In genomic region chr3:196504556-196504955, GRCh38 we compare ENCODE assay signal across 11 cellular contexts. TPM values are rescaled to one million over a fixed set of nuclear protein-coding genes. Genes with fewer than 3 reads are reported as not detected.
A peak's percentile ranks its signal among the peaks of the same experiment; 100 is the strongest.
DNase-seq lines count a peak whose midpoint lies in the region; ATAC-seq, FAIRE-seq and TF ChIP-seq lines count a peak whose summit lies in the region.
"Had no signal": no experiment of that assay in that cellular context is flagged by ENCODE, and none has a peak within 500 bp of the region (broad histone marks: within the 10 kb centered on the region; RNA-seq: fewer than 3 reads in every experiment).

No MANE protein-coding gene starts in this region.

- H3K4me3 ChIP-seq in BLaER1 (no peak overlapping the region), GM23338 (no peak overlapping the region), astrocyte (ENCODE audit: insufficient read depth, low read depth, low read length) (no peak overlapping the region), Caco-2 (ENCODE audit: low read depth, low read length) (no peak overlapping the region)

- TF ChIP-seq CTCF in GM23338 (conservative IDR thresholded peaks at IDR 0.05; ENCODE audit: low read depth in 2 of 2): no peak
- no peak for TF ChIP-seq CTCF in astrocyte (IDR thresholded peaks at IDR 0.05; ENCODE audit: insufficient read depth, low read depth, low read length)
- no peak for TF ChIP-seq CTCF in natural killer cell (IDR thresholded peaks at IDR 0.05)
- no peak for TF ChIP-seq CTCF in Caco-2 (IDR thresholded peaks at IDR 0.05; ENCODE audit: insufficient read depth in 1 of 2, low read depth in 1 of 2, low read length in 1 of 2, severe bottlenecking in 1 of 2, unreplicated experiment in 1 of 2)

- H3K27me3 ChIP-seq in BLaER1: no peaks in the 10 kb centered on the region
- H3K27me3 ChIP-seq in GM23338 (ENCODE audit: insufficient read depth): no peaks in the 10 kb centered on the region
- H3K27me3 ChIP-seq in astrocyte (ENCODE audit: insufficient read depth, low read length): no peaks in the 10 kb centered on the region
- H3K27me3 ChIP-seq in Caco-2 (replicated peaks; ENCODE audit: control insufficient read depth, insufficient read depth, low read length): no peaks in the 10 kb centered on the region

- POLR2A ChIA-PET in Caco-2 (lab: Charles Lee): no interaction called here

- peaks cover 38% of the 10 kb centered on the region for H3K79me2 ChIP-seq in GM23338 (replicated peaks; ENCODE audit: insufficient read depth)
- peaks cover 36% of the 10 kb centered on the region for H3K79me2 ChIP-seq in astrocyte (ENCODE audit: insufficient read depth, low read length)

- FAIRE-seq in astrocyte (lab: Jason Lieb, UNC): no peak

- H3K27me3 Mint-ChIP-seq in GM23338 (ENCODE audit: insufficient read depth, low read depth, poor library complexity) (peaks cover 8% of the 10 kb centered on the region), astrocyte (ENCODE audit: low read depth, unreplicated experiment) (no peaks in the 10 kb centered on the region), natural killer cell (ENCODE audit: low read depth in 2 of 2) (no peaks in the 10 kb centered on the region), Caco-2 (ENCODE audit: insufficient read depth, unreplicated experiment) (no peaks in the 10 kb centered on the region)

- intact Hi-C loops in natural killer cell (cut with micrococcal nuclease) (loop anchor here (5.0 kb wide), 3 partner anchors 138 to 597 kb away; partner anchors contain the start of genes DYNLT2B and TNK2), Caco-2 (cut with micrococcal nuclease; ENCODE audit: unreplicated experiment) (no loop called here)

- peak overlapping the region; percentile 100; the same call in 2 of the 3 replicates for H3K4me3 Mint-ChIP-seq in GM23338
- H3K4me3 Mint-ChIP-seq in astrocyte (ENCODE audit: unreplicated experiment): peak overlapping the region; percentile 62
- peak overlapping the region; percentile 17 for H3K4me3 Mint-ChIP-seq in natural killer cell
- no peak overlapping the region for H3K4me3 Mint-ChIP-seq in Caco-2 (ENCODE audit: unreplicated experiment)

- H3K9me3 Mint-ChIP-seq in GM23338 (peaks cover 31% of the 10 kb centered on the region), astrocyte (ENCODE audit: unreplicated experiment) (peaks cover 6% of the 10 kb centered on the region), natural killer cell (no peaks in the 10 kb centered on the region), Caco-2 (ENCODE audit: unreplicated experiment) (peaks cover 19% of the 10 kb centered on the region)

- H3K9me2 ChIP-seq in GM23338 (ENCODE audit: insufficient read depth): no peaks in the 10 kb centered on the region

- H3K9ac ChIP-seq in BLaER1: no peak overlapping the region
- no peak overlapping the region for H3K9ac ChIP-seq in astrocyte (ENCODE audit: low read length)

- H3K4me2 ChIP-seq in BLaER1: peak overlapping the region; percentile 59; the same call in 1 of the 2 replicates
- H3K4me2 ChIP-seq in GM23338: peak overlapping the region; percentile 46; the same call in 1 of the 2 replicates
- no peak overlapping the region for H3K4me2 ChIP-seq in astrocyte (ENCODE audit: low read length)

- H3K36me3 Mint-ChIP-seq in GM23338 (ENCODE audit: low read depth) (peaks cover 18% of the 10 kb centered on the region), astrocyte (ENCODE audit: low read depth, unreplicated experiment) (peaks cover 1% of the 10 kb centered on the region), natural killer cell (no peaks in the 10 kb centered on the region), Caco-2 (ENCODE audit: insufficient read depth, unreplicated experiment) (peaks cover 33% of the 10 kb centered on the region)

- H3K36me3 ChIP-seq in BLaER1 (peaks cover 10% of the 10 kb centered on the region; the same call in 1 of the 2 replicates), GM23338 (ENCODE audit: insufficient read depth) (no peaks in the 10 kb centered on the region), astrocyte (ENCODE audit: insufficient read depth, low read length) (no peaks in the 10 kb centered on the region), Caco-2 (ENCODE audit: control insufficient read depth, insufficient read depth, low read length) (no peaks in the 10 kb centered on the region)

- H3K4me1 Mint-ChIP-seq in GM23338 (peaks cover 12% of the 10 kb centered on the region; the same call in 2 of the 3 replicates), astrocyte (ENCODE audit: low read depth, unreplicated experiment) (peaks cover 1% of the 10 kb centered on the region), natural killer cell (peaks cover 33 to 38% of the 10 kb centered on the region in 2 donors), Caco-2 (ENCODE audit: low read depth, unreplicated experiment) (peaks cover 6% of the 10 kb centered on the region)

- H2AFZ ChIP-seq in GM23338 (peak overlapping the region; percentile 49; the same call in 1 of the 2 replicates), astrocyte (ENCODE audit: low read depth, low read length) (no peak overlapping the region)

- DNase-seq in GM23338 (ENCODE audit: low spot score) (no peak), astrocyte (ENCODE audit: low read depth) (no peak), natural killer cell (no peak), NCI-H2029 treated with DMSO at 0.1 percent for 48 hours (lab: John Stamatoyannopoulos, UW) (no peak), Caco-2 (no peak), NCI-H446 treated with DMSO at 0.1 percent for 48 hours (lab: John Stamatoyannopoulos, UW) (no peak)
- DNase-seq: activated CD4-positive, alpha-beta T cell treated with anti-CD3 and anti-CD28 coated beads for 48 hours; NCI-H446 had no signal

- no TSS peak for BruUV-seq in Caco-2 (replicated peaks; lab: Mats Ljungman, UMichigan)

- H3K9me3 ChIP-seq in BLaER1 (peaks cover 43% of the 10 kb centered on the region), astrocyte (ENCODE audit: insufficient read depth, low read depth, low read length) (no peaks in the 10 kb centered on the region), Caco-2 (peaks cover 9% of the 10 kb centered on the region; the same call in 1 of the 2 replicates)

- H3K27ac ChIP-seq in BLaER1 (peak overlapping the region; percentile 57; the same call in 1 of the 2 replicates), GM23338 (ENCODE audit: low read depth) (peak overlapping the region; percentile 88), astrocyte (ENCODE audit: low read depth, low read length) (no peak overlapping the region)

- H3F3A ChIP-seq in GM23338 (replicated peaks; ENCODE audit: low read depth): peaks cover 15% of the 10 kb centered on the region

- H3K27ac Mint-ChIP-seq in GM23338 (no peak overlapping the region), astrocyte (ENCODE audit: unreplicated experiment) (peak overlapping the region; percentile 26), natural killer cell (peak overlapping the region; percentile 94 to 97), Caco-2 (ENCODE audit: unreplicated experiment) (no peak overlapping the region)

- peaks cover 14% of the 10 kb centered on the region for H3K4me1 ChIP-seq in BLaER1
- peaks cover 7% of the 10 kb centered on the region for H3K4me1 ChIP-seq in GM23338 (ENCODE audit: insufficient read depth)
- peaks cover 8% of the 10 kb centered on the region for H3K4me1 ChIP-seq in astrocyte (ENCODE audit: insufficient read depth, low read length)
- H3K4me1 ChIP-seq in Caco-2: peaks cover 6% of the 10 kb centered on the region; the same call in 1 of the 2 replicates

- CTCF ChIA-PET in Caco-2 (lab: Charles Lee): no interaction called here

- H4K20me1 ChIP-seq in BLaER1: peaks cover 37% of the 10 kb centered on the region
- peaks cover 7% of the 10 kb centered on the region for H4K20me1 ChIP-seq in GM23338 (replicated peaks; ENCODE audit: insufficient read depth)
- peaks cover 32% of the 10 kb centered on the region for H4K20me1 ChIP-seq in astrocyte (ENCODE audit: insufficient read depth, low read length)

- ATAC-seq in GM23338: no peak
- no peak for ATAC-seq in natural killer cell
- no peak for ATAC-seq in HG03342 (IDR thresholded peaks at IDR 0.05; ENCODE audit: unreplicated experiment)

TF ChIP-seq in GM23338, 12 proteins besides CTCF, POLR2A, EP300 and RAD21 (continues in another document):
- TF ChIP-seq NANOG (IDR thresholded peaks at IDR 0.05; ENCODE audit: borderline replicate concordance) (no peak), ZNF114 (CRISPR knock-in tag; IDR thresholded peaks at IDR 0.05) (no peak), ZNF331 (CRISPR knock-in tag; IDR thresholded peaks at IDR 0.05; ENCODE audit: low read depth) (no peak), ETS1 (IDR thresholded peaks at IDR 0.05) (no peak), STAT1 (IDR thresholded peaks at IDR 0.05; ENCODE audit: unreplicated experiment) (no peak)

RNA-seq across cellular contexts. Expression of gene RNF168, which starts 1.0 kb away (rescaled TPM):
- total RNA-seq in GM23338 (2014; rRNA removed; shearing (Covaris generic)): 51.0 and 53.0 TPM in 2 replicates
- polyA plus RNA-seq in GM23338 (2016; fragmentation: Nextera tagmentation; extraction: Ambion mirVana): 29.5 and 33.0 TPM in 2 replicates
- 18.0 and 18.3 TPM in 2 replicates for total RNA-seq in astrocyte
- total RNA-seq in natural killer cell: 10 to 100 TPM; 34.5 to 45.0 (median 42.0) TPM
- 18.5 and 18.9 TPM in 2 replicates for total RNA-seq in Caco-2 (2022)

RNA-seq across cellular contexts. Expression of gene SMCO1, which starts 10.6 kb away (rescaled TPM):
- not detected in 2 replicates for total RNA-seq in GM23338 (2014; rRNA removed; shearing (Covaris generic))
- polyA plus RNA-seq in GM23338 (2016; fragmentation: Nextera tagmentation; extraction: Ambion mirVana): not detected in 2 replicates
- not detected in 2 replicates for total RNA-seq in astrocyte
- not detected for total RNA-seq in natural killer cell
- total RNA-seq in Caco-2 (2022): not detected in 2 replicates
- total RNA-seq: mononuclear cell had no signal

Comparison
In these comparisons a context has a peak if more than half of its experiments do, and no peak if none do; other contexts are left out.
1. H3K27ac Mint-ChIP-seq: peak in astrocyte (single experiment) and natural killer cell (2 of 2); none in GM23338 (single experiment) and Caco-2 (single experiment).